27 cellular contexts compared by ENCODE assay signal in genomic region chr4:99126376-99126775, GRCh38. TPM values are rescaled to one million over a fixed set of nuclear protein-coding genes. Genes with fewer than 3 reads are reported as not detected.
"Had no signal": no experiment of that assay in that cellular context is flagged by ENCODE, and none has a peak within 500 bp of the region (broad histone marks: within the 10 kb centered on the region; RNA-seq: fewer than 3 reads in every experiment).

No MANE protein-coding gene starts in this region.

- H3K4me1 ChIP-seq: stomach, suprapubic skin, testis, thyroid gland, tibial nerve, upper lobe of left lung, upper lobe of right lung, uterus, vagina had no signal

- DNase-seq: stimulated activated CD4-positive, alpha-beta T cell treated with anti-CD3 and anti-CD28 coated beads, Interleukin-2, amount 100 ng/mL, for 48 hours; stimulated activated CD4-positive, alpha-beta T cell treated with anti-CD3 and anti-CD28 coated beads, Interleukin-4, amount 100 ng/mL, for 1 hour; stimulated activated CD4-positive, alpha-beta T cell treated with anti-CD3 and anti-CD28 coated beads, Interleukin-4, amount 100 ng/mL, for 24 hours; stimulated activated CD4-positive, alpha-beta T cell treated with anti-CD3 and anti-CD28 coated beads, Interleukin-4, amount 100 ng/mL, for 4 hours; stimulated activated CD8-positive, alpha-beta memory T cell treated with anti-CD3 and anti-CD28 coated beads, Interleukin-4, amount 100 ng/mL, for 48 hours; stimulated activated naive B cell treated with anti-CD40 and anti-IgM and Interleukin-4, amounts not matched to agents 10 μg/mL and 1 μg/mL and 100 μg/mL, for 72 hours; stimulated activated naive CD4-positive, alpha-beta T cell; stimulated activated naive CD4-positive, alpha-beta T cell treated with Interleukin-2 at 50 U/mL for 16 hours; stimulated activated naive CD8-positive, alpha-beta T cell treated with anti-CD3 and anti-CD28 coated beads, Interleukin-15, amount 100 ng/mL, for 72 hours; stimulated activated naive CD8-positive, alpha-beta T cell treated with anti-CD3 and anti-CD28 coated beads, Interleukin-15, Interleukin-2, amounts not matched to agents 100 U/mL and 50 U/mL, for 24 hours; stomach; substantia nigra; testis; thyroid gland; tibial artery; transverse colon; upper lobe of left lung; upper lobe of right lung; uterus had no signal

- H3K4me3 ChIP-seq: stomach, suprapubic skin, testis, thoracic aorta, thyroid gland, tibial artery, tibial nerve, transverse colon, upper lobe of left lung, upper lobe of right lung, uterus, vagina had no signal

- H3K9me3 ChIP-seq: stomach, suprapubic skin, testis, thoracic aorta, thyroid gland, tibial artery, tibial nerve, transverse colon, upper lobe of left lung, upper lobe of right lung, uterus, vagina had no signal

- ATAC-seq: stimulated activated effector memory CD8-positive, alpha-beta T cell treated with anti-CD3 and anti-CD28 coated beads, Interleukin-12 subunit alpha, Interleukin-12 subunit beta, amount 100 ng/mL, for 72 hours; stimulated activated memory B cell treated with anti-CD40 and anti-IgM and Interleukin-4, amounts not matched to agents 10 μg/mL and 1 μg/mL and 100 μg/mL, for 72 hours; stimulated activated naive B cell treated with anti-CD40 and anti-IgM and Interleukin-4, amounts not matched to agents 10 μg/mL and 1 μg/mL and 100 μg/mL, for 72 hours; stimulated activated naive CD8-positive, alpha-beta T cell treated with anti-CD3 and anti-CD28 coated beads, Interleukin-15, amount 100 ng/mL, for 72 hours; stimulated activated naive CD8-positive, alpha-beta T cell treated with anti-CD3 and anti-CD28 coated beads, Interleukin-15, Interleukin-2, amounts not matched to agents 100 U/mL and 50 U/mL, for 24 hours; upper lobe of right lung had no signal

- H3K27ac ChIP-seq: stomach, suprapubic skin, testis, thoracic aorta, thyroid gland, tibial nerve, transverse colon, upper lobe of left lung, upper lobe of right lung, uterus, vagina had no signal

- H3K36me3 ChIP-seq: stomach, suprapubic skin, thoracic aorta, thyroid gland, tibial artery, tibial nerve, transverse colon, upper lobe of left lung, upper lobe of right lung, uterus, vagina had no signal

- H3K27me3 ChIP-seq: stomach, suprapubic skin, testis, thyroid gland, tibial artery, tibial nerve, transverse colon, upper lobe of left lung, upper lobe of right lung, uterus, vagina had no signal

RNA-seq across cellular contexts. Expression of gene ADH4, which starts 17.7 kb away (rescaled TPM):
- total RNA-seq: temporal lobe, testis, urinary bladder had no signal
